ENCODE assay signal across 1 cellular context in the genomic region with DNA sequence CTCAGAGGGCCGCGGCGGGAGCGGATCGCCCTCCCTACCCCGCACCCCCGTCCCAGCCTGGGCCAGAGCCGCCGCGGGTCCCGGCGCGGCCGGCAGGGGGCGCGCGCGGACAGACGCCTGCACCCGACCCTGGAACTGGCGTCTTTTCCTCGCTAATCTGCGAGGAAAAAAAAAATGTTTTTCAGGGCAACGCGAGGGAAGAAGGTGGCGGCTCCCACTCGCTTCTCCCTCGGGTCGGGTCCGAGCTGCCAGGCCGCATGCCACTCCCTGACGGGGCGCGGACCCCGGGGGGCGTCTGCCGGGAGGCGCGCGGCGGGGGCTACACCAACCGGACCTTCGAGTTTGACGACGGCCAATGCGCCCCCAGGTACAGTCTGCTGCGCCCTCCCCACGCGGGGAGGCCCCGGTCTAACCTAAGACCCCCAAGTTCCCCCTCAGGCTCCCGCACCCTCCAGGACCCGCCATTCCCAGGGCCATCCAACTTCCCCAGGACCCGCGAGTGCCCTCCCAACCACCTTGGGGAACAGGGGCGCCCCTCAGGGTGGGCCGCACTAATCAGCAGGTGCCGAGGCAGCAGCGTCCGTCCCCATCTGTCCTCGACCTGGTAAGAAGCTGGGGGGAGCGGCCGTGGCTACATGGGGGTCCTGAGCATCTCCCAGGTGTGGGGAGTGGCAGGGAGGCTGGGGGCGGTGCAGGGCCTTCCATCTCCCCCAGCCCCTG.
TF ChIP-seq lines count a peak whose summit lies in the region.

A gene (plus strand): TSS at position 184 of the 720 bp plus-strand sequence. CDS start 74 bp downstream, at position 258.

TF ChIP-seq in HepG2, 621 proteins besides CTCF, POLR2A, EP300 and RAD21 (continued from another document):
- TF ChIP-seq, protein P1, sequence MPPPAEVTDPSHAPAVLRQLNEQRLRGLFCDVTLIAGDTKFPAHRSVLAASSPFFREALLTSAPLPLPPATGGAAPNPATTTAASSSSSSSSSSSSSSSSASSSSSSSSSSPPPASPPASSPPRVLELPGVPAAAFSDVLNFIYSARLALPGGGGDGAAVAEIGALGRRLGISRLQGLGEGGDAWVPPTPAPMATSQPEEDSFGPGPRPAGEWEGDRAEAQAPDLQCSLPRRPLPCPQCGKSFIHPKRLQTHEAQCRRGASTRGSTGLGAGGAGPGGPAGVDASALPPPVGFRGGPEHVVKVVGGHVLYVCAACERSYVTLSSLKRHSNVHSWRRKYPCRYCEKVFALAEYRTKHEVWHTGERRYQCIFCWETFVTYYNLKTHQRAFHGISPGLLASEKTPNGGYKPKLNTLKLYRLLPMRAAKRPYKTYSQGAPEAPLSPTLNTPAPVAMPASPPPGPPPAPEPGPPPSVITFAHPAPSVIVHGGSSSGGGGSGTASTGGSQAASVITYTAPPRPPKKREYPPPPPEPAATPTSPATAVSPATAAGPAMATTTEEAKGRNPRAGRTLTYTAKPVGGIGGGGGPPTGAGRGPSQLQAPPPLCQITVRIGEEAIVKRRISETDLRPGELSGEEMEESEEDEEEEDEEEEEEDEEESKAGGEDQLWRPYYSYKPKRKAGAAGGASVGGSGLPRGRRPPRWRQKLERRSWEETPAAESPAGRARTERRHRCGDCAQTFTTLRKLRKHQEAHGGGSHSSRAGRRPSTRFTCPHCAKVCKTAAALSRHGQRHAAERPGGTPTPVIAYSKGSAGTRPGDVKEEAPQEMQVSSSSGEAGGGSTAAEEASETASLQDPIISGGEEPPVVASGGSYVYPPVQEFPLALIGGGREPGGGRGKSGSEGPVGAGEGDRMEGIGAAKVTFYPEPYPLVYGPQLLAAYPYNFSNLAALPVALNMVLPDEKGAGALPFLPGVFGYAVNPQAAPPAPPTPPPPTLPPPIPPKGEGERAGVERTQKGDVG (CRISPR knock-in tag; IDR thresholded peaks at IDR 0.05; ENCODE audit: borderline replicate concordance) = no peak
- TF ChIP-seq, protein P2, sequence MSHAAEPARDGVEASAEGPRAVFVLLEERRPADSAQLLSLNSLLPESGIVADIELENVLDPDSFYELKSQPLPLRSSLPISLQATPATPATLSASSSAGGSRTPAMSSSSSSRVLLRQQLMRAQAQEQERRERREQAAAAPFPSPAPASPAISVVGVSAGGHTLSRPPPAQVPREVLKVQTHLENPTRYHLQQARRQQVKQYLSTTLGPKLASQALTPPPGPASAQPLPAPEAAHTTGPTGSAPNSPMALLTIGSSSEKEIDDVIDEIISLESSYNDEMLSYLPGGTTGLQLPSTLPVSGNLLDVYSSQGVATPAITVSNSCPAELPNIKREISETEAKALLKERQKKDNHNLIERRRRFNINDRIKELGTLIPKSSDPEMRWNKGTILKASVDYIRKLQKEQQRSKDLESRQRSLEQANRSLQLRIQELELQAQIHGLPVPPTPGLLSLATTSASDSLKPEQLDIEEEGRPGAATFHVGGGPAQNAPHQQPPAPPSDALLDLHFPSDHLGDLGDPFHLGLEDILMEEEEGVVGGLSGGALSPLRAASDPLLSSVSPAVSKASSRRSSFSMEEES (CRISPR knock-in tag; IDR thresholded peaks at IDR 0.05) = no peak
- TF ChIP-seq FOXM1 (CRISPR knock-in tag; IDR thresholded peaks at IDR 0.05) = no peak
- TF ChIP-seq MED8 (CRISPR knock-in tag; IDR thresholded peaks at IDR 0.05; ENCODE audit: insufficient replicate concordance) = no peak
- no peak for TF ChIP-seq GTF2F1 (IDR thresholded peaks at IDR 0.05; ENCODE audit: low read length)
- no peak for TF ChIP-seq EZH2 (conservative IDR thresholded peaks at IDR 0.05; ENCODE audit: low read depth, low read length)
- TF ChIP-seq BRCA1 (CRISPR knock-in tag; IDR thresholded peaks at IDR 0.05) = no peak
- no peak for TF ChIP-seq YEATS2 (CRISPR knock-in tag; IDR thresholded peaks at IDR 0.05; ENCODE audit: borderline replicate concordance)
- TF ChIP-seq SALL1 (CRISPR knock-in tag; IDR thresholded peaks at IDR 0.05) = peak; percentile 30; the same call in 1 of the 2 replicates
TF ChIP-seq in HepG2: peak in this region for 7.
